In genomic region chr5:119304439-119304838, GRCh38 we compare ENCODE assay signal across 1 cellular context.
TF ChIP-seq lines count a peak whose summit lies in the region.

No MANE protein-coding gene starts in this region.

TF ChIP-seq in HEK293, 187 proteins besides CTCF, POLR2A, EP300 and RAD21 (continued from another document):
- no peak for TF ChIP-seq BCL6B (tag by site-specific recombination; IDR thresholded peaks at IDR 0.05)
- TF ChIP-seq ZSCAN16 (tag by site-specific recombination; IDR thresholded peaks at IDR 0.05): no peak
